21 cellular contexts compared by ENCODE assay signal in the genomic region with DNA sequence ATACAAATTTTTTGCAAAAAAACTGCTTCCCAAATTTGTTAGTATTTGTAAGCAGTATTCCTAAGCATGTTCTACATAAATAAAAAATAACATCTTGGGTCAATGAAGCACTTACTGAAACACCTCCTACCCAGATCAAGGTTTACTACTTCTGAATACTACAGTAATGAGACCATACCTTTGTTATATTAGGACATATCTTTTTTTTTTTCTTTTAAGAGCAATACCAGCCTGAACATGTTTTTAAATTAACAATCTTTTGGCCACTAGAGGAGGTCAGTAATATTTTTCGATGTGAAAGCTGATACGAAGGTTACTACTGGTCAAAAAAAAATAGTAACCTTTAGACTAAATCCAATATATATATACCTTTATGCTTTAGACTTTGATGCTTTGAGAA.
A peak's percentile ranks its signal among the peaks of the same experiment; 100 is the strongest.
DNase-seq lines count a peak whose midpoint lies in the region; FAIRE-seq and TF ChIP-seq lines count a peak whose summit lies in the region.
"Had no signal": no experiment of that assay in that cellular context is flagged by ENCODE, and none has a peak within 500 bp of the region (broad histone marks: within the 10 kb centered on the region; RNA-seq: fewer than 3 reads in every experiment).

No MANE protein-coding gene starts in this region.

- peaks cover 33% of the 10 kb centered on the region for H3K4me1 ChIP-seq in OCI-LY3 (ENCODE audit: low read length)
- peaks cover 6% of the 10 kb centered on the region for H3K4me1 ChIP-seq in vagina
- H3K4me1 ChIP-seq in prostate gland (replicated peaks) = no peaks in the 10 kb centered on the region
- H3K4me1 ChIP-seq: A549, BLaER1, SJCRH30 had no signal

- no peaks in the 10 kb centered on the region for H3K27me3 Mint-ChIP-seq in osteocyte (ENCODE audit: unreplicated experiment)

- intact Hi-C loops in vagina (cut with DNase I) (no loop called here), prostate gland (cut with DNase I) (no loop called here)

- H3K9me3 Mint-ChIP-seq in osteocyte (ENCODE audit: unreplicated experiment) = peaks cover 13% of the 10 kb centered on the region

- H3K27ac ChIP-seq in OCI-LY3 (ENCODE audit: low read length) (peak overlapping the region; percentile 15; the same call in 1 of the 2 replicates), vagina (no peak overlapping the region), prostate gland (no peak overlapping the region)
- H3K27ac ChIP-seq: A549, BLaER1, SJCRH30 had no signal

- H3K79me2 ChIP-seq in OCI-LY3 (ENCODE audit: low read length) = peaks cover 6% of the 10 kb centered on the region; the same call in 1 of the 2 replicates

- no peaks in the 10 kb centered on the region for H3K9me3 ChIP-seq in OCI-LY3 (ENCODE audit: insufficient read depth, low read length)
- H3K9me3 ChIP-seq in vagina = peaks cover 5% of the 10 kb centered on the region
- no peaks in the 10 kb centered on the region for H3K9me3 ChIP-seq in prostate gland
- H3K9me3 ChIP-seq: SJCRH30 had no signal

- no peaks in the 10 kb centered on the region for H4K20me1 ChIP-seq in OCI-LY3 (ENCODE audit: insufficient read depth, low read length)
- H4K20me1 ChIP-seq: BLaER1 had no signal

- no peak overlapping the region for H3K27ac Mint-ChIP-seq in osteocyte (ENCODE audit: unreplicated experiment)
- H3K27ac Mint-ChIP-seq: CD8-positive, alpha-beta T cell; GM23338 had no signal

- no peak overlapping the region for H3K4me3 Mint-ChIP-seq in osteocyte (ENCODE audit: unreplicated experiment)
- H3K4me3 Mint-ChIP-seq: CD8-positive, alpha-beta T cell; GM23338 had no signal

- no peak overlapping the region for H2AFZ ChIP-seq in OCI-LY3 (ENCODE audit: low read depth, low read length)
- H2AFZ ChIP-seq: GM23338 had no signal

- DNase-seq in osteocyte (ENCODE audit: extremely low spot score, unreplicated experiment) (no peak), NCI-H1436 (lab: John Stamatoyannopoulos, UW) (no peak), vagina (ENCODE audit: extremely low spot score in 2 of 2) (no peak), prostate gland (ENCODE audit: low spot score) (no peak)
- DNase-seq: Calu3; CD8-positive, alpha-beta T cell; HCEC 1CT; NCI-H1417; NCI-H1930; NCI-H226; NCI-H524; NCI-H82; PC-3; SJCRH30 had no signal

- no peaks in the 10 kb centered on the region for H3K27me3 ChIP-seq in OCI-LY3 (ENCODE audit: low read depth, low read length)
- H3K27me3 ChIP-seq in vagina = no peaks in the 10 kb centered on the region
- no peaks in the 10 kb centered on the region for H3K27me3 ChIP-seq in prostate gland (replicated peaks; ENCODE audit: insufficient read depth)
- H3K27me3 ChIP-seq: BLaER1, SJCRH30 had no signal

- H3K9ac ChIP-seq in OCI-LY3 (ENCODE audit: low read length) = no peak overlapping the region
- H3K9ac ChIP-seq: BLaER1 had no signal

- H3K36me3 ChIP-seq in OCI-LY3 (replicated peaks; ENCODE audit: low read depth, low read length) (no peaks in the 10 kb centered on the region), vagina (no peaks in the 10 kb centered on the region), prostate gland (no peaks in the 10 kb centered on the region)
- H3K36me3 ChIP-seq: SJCRH30 had no signal

- peaks cover 17% of the 10 kb centered on the region for H3K36me3 Mint-ChIP-seq in osteocyte (ENCODE audit: unreplicated experiment)

- peak overlapping the region; percentile 53 for H3K4me2 ChIP-seq in OCI-LY3 (ENCODE audit: low read length)
- H3K4me2 ChIP-seq: A549, BLaER1, GM23338 had no signal

- WGBS in prostate gland = 69% methylated on average over 2 of the region's 2 CpGs

- FAIRE-seq in G401.6 (lab: Jason Lieb, UNC) (peak; percentile 46), colon (lab: Jason Lieb, UNC) (peak; percentile 41)
- FAIRE-seq: GM12878 had no signal

- TF ChIP-seq CTCF in OCI-LY3 (IDR thresholded peaks at IDR 0.05; ENCODE audit: low read depth, low read length) (no peak), osteocyte (IDR thresholded peaks at IDR 0.05) (peak; percentile 5), vagina (IDR thresholded peaks at IDR 0.05) (no peak), prostate gland (IDR thresholded peaks at IDR 0.05) (no peak)

- peaks cover 10% of the 10 kb centered on the region for H3K4me1 Mint-ChIP-seq in osteocyte (ENCODE audit: unreplicated experiment)
- H3K4me1 Mint-ChIP-seq: GM23338 had no signal

- no peak for TF ChIP-seq POLR2A in vagina (IDR thresholded peaks at IDR 0.05)
- no peak for TF ChIP-seq POLR2A in prostate gland (IDR thresholded peaks at IDR 0.05)

- peak overlapping the region; percentile 1; the same call in 1 of the 2 replicates for H3K4me3 ChIP-seq in OCI-LY3 (ENCODE audit: low read length)
- no peak overlapping the region for H3K4me3 ChIP-seq in vagina
- no peak overlapping the region for H3K4me3 ChIP-seq in prostate gland
- H3K4me3 ChIP-seq: A549, BLaER1, GM12878, GM23338, SJCRH30 had no signal
